Comparison of ENCODE assay signal across 8 cellular contexts in genomic region chr3:62558549-62559112, GRCh38.
DNase-seq lines count a peak whose midpoint lies in the region; ATAC-seq, FAIRE-seq and TF ChIP-seq lines count a peak whose summit lies in the region.

No MANE protein-coding gene starts in this region.

- intact Hi-C loops in heart left ventricle (cut with DNase I) (loop anchor here in 6 of 10 donors (5.0 to 10.0 kb wide), 3 partner anchors 224 to 354 kb away; no protein-coding TSS in a partner anchor), left cardiac atrium (cut with DNase I) (loop anchor here in 1 of 2 donors (2.0 kb wide), 1 partner anchor 226 kb away; no protein-coding TSS in a partner anchor), endothelial cell of umbilical vein (cut with micrococcal nuclease) (loop anchor here (1.0 kb wide), 3 partner anchors 65 to 357 kb away; no protein-coding TSS in a partner anchor), transverse colon (cut with DNase I; ENCODE audit: low total_unique reads) (loop anchor here (10.0 kb wide), 1 partner anchor 604 kb away; no protein-coding TSS in a partner anchor), posterior vena cava (cut with DNase I) (no loop called here)

- H2AFZ ChIP-seq in endothelial cell of umbilical vein (ENCODE audit: low read depth, low read length) = no peak overlapping the region

- no peaks in the 10 kb centered on the region for H4K20me1 ChIP-seq in endothelial cell of umbilical vein (replicated peaks; ENCODE audit: control insufficient read depth, extremely low read depth, insufficient read depth, low read length)

- DNase-seq in heart left ventricle (no peak), left cardiac atrium (no peak), NCI-H524 treated with DMSO at 0.1 percent for 48 hours (lab: John Stamatoyannopoulos, UW) (peak; percentile 27), endothelial cell of umbilical vein (ENCODE audit: low read depth, low spot score) (peak; percentile 29), transverse colon (no peak), ureter (ENCODE audit: low spot score) (no peak), posterior vena cava (ENCODE audit: low spot score) (no peak)
- no peak for DNase-seq in stimulated activated naive CD4-positive, alpha-beta T cell treated with Interleukin-2 at 50 U/mL for 16 hours (lab: John Stamatoyannopoulos, UW)

- BruUV-seq in endothelial cell of umbilical vein (replicated peaks; lab: Mats Ljungman, UMichigan) = no TSS peak

- dilution Hi-C loops in endothelial cell of umbilical vein (cut with MboI; ENCODE audit: extremely low pct_ligation_motif_present, low sequenced_read_pairs) = no loop called here

- H3K4me1 ChIP-seq in heart left ventricle (peaks cover 0 to 9% (median 0%) of the 10 kb centered on the region in 12 donors), endothelial cell of umbilical vein (ENCODE audit: control insufficient read depth, extremely low read depth, insufficient read depth, low read length) (peaks cover 22% of the 10 kb centered on the region), transverse colon (no peaks in the 10 kb centered on the region)

- no peaks in the 10 kb centered on the region for H3K79me2 ChIP-seq in endothelial cell of umbilical vein (ENCODE audit: control insufficient read depth, insufficient read depth, low read length)

- H3K4me2 ChIP-seq in endothelial cell of umbilical vein (ENCODE audit: insufficient read depth, low read length) = no peak overlapping the region

- no peak overlapping the region for H3K9ac ChIP-seq in endothelial cell of umbilical vein (replicated peaks; ENCODE audit: extremely low read depth, insufficient read depth, low read length)

- H3K9me1 ChIP-seq in endothelial cell of umbilical vein (replicated peaks; ENCODE audit: control insufficient read depth, extremely low read depth, insufficient read depth, low read length) = no peaks in the 10 kb centered on the region

- H3K36me3 ChIP-seq in heart left ventricle = no peaks in the 10 kb centered on the region
- no peaks in the 10 kb centered on the region for H3K36me3 ChIP-seq in endothelial cell of umbilical vein (ENCODE audit: control insufficient read depth in 2 of 2, extremely low read depth in 1 of 2, insufficient read depth in 2 of 2, low read length in 2 of 2)
- no peaks in the 10 kb centered on the region for H3K36me3 ChIP-seq in transverse colon

- H3K4me3 ChIP-seq in heart left ventricle (no peak overlapping the region), endothelial cell of umbilical vein (replicated peaks in 1 of 3; ENCODE audit: insufficient read depth in 1 of 3, low read depth in 1 of 3, low read length in 3 of 3) (no peak overlapping the region), transverse colon (no peak overlapping the region)

- no peak for ATAC-seq in heart left ventricle
- ATAC-seq in left cardiac atrium = no peak

- no peak overlapping the region for H3K27ac ChIP-seq in heart left ventricle
- no peak overlapping the region for H3K27ac ChIP-seq in endothelial cell of umbilical vein (ENCODE audit: insufficient read depth, low read depth, low read length)
- H3K27ac ChIP-seq in transverse colon = no peak overlapping the region

- H3K27me3 ChIP-seq in heart left ventricle = no peaks in the 10 kb centered on the region
- no peaks in the 10 kb centered on the region for H3K27me3 ChIP-seq in endothelial cell of umbilical vein (ENCODE audit: control insufficient read depth in 2 of 2, insufficient read depth in 2 of 2, low read length in 2 of 2)
- H3K27me3 ChIP-seq in transverse colon = no peaks in the 10 kb centered on the region

- TF ChIP-seq CTCF in heart left ventricle (IDR thresholded peaks at IDR 0.05) (peak in 7 of 12 donors; percentile 11 to 31 (median 22)), endothelial cell of umbilical vein (IDR thresholded peaks at IDR 0.05; ENCODE audit: extremely low read depth in 1 of 2, insufficient read depth in 1 of 2, low read depth in 1 of 2, low read length in 2 of 2) (peak; percentile 50 to 58), transverse colon (IDR thresholded peaks at IDR 0.05) (peak in 4 of 5 experiments; percentile 6 to 32 (median 18))

- H3K9me3 ChIP-seq in heart left ventricle (no peaks in the 10 kb centered on the region), endothelial cell of umbilical vein (replicated peaks; ENCODE audit: control insufficient read depth, insufficient read depth, low read length) (no peaks in the 10 kb centered on the region), transverse colon (no peaks in the 10 kb centered on the region)

- no peak for FAIRE-seq in endothelial cell of umbilical vein (lab: Jason Lieb, UNC)

- WGBS in heart left ventricle, 4 donors = 45 to 54% (median 52%) methylated on average over 8 of the region's 8 CpGs
- WGBS in transverse colon (ENCODE audit: low coverage in 1 of 2), 2 donors = 39 to 54% methylated on average over 6 to 8 of the region's 8 CpGs

- TF ChIP-seq POLR2A in heart left ventricle (IDR thresholded peaks at IDR 0.05) (no peak), endothelial cell of umbilical vein (IDR thresholded peaks at IDR 0.05; ENCODE audit: low read depth, low read length) (no peak), transverse colon (IDR thresholded peaks at IDR 0.05) (no peak)

- no peak for TF ChIP-seq EP300 in transverse colon (IDR thresholded peaks at IDR 0.05; ENCODE audit: low read depth)

- POLR2A ChIA-PET in endothelial cell of umbilical vein (lab: Charles Lee) = no interaction called here

- CTCF ChIA-PET in endothelial cell of umbilical vein (lab: Charles Lee) = interaction anchor here (0.7 to 2.8 kb wide), 8 partner anchors 29 to 229 kb away, joined by 3 to 23 read pairs (median 11); no protein-coding TSS in a partner anchor

- in situ Hi-C loops in transverse colon (cut with MboI; ENCODE audit: low pct_ligation_motif_present in 1 of 4, low pct_unique_long_range_greater_than_20kb in 1 of 4, low sequenced_read_pairs in 3 of 4) = loop anchor here in 2 of 4 donors (10.0 to 25.0 kb wide), 3 partner anchors 221 to 354 kb away; no protein-coding TSS in a partner anchor

TF ChIP-seq in endothelial cell of umbilical vein, 7 proteins besides CTCF, POLR2A, EP300 and RAD21:
- TF ChIP-seq EZH2 (IDR thresholded peaks at IDR 0.05; ENCODE audit: borderline replicate concordance, low read depth, low read length, severe bottlenecking) (no peak), FOS (IDR thresholded peaks at IDR 0.05; ENCODE audit: borderline replicate concordance, insufficient read depth, low read length) (no peak), JUN (IDR thresholded peaks at IDR 0.05; ENCODE audit: borderline replicate concordance, insufficient read depth, insufficient read length, low read depth) (no peak), POLR2AphosphoS5 (IDR thresholded peaks at IDR 0.05; ENCODE audit: insufficient read depth, low read depth, low read length) (no peak), MAX (IDR thresholded peaks at IDR 0.05; ENCODE audit: insufficient read depth, insufficient read length) (no peak), GATA2 (IDR thresholded peaks at IDR 0.05; ENCODE audit: insufficient read depth, insufficient read length, low read depth, low read length) (no peak), MYC (IDR thresholded peaks at IDR 0.05; ENCODE audit: low read depth, low read length) (no peak)

Comparison
In these comparisons a context has a peak if more than half of its experiments do, and no peak if none do; other contexts are left out.
1. DNase-seq: peak in NCI-H524 treated with DMSO at 0.1 percent for 48 hours (single experiment) and endothelial cell of umbilical vein (single experiment); none in heart left ventricle (0 of 5), left cardiac atrium (single experiment), transverse colon (single experiment), stimulated activated naive CD4-positive, alpha-beta T cell treated with Interleukin-2 at 50 U/mL for 16 hours (single experiment), ureter (single experiment) and posterior vena cava (single experiment).
2. intact Hi-C loops: an anchor here in heart left ventricle (5.0 to 10.0 kb wide), endothelial cell of umbilical vein (1.0 kb wide) and transverse colon (10.0 kb wide); none called in posterior vena cava.
3. Peak in every context shown above with its lines, with median percentiles within 50 percentile points of each other: CTCF ChIP-seq.